ENCODE assay signal across 16 cellular contexts in the genomic region with DNA sequence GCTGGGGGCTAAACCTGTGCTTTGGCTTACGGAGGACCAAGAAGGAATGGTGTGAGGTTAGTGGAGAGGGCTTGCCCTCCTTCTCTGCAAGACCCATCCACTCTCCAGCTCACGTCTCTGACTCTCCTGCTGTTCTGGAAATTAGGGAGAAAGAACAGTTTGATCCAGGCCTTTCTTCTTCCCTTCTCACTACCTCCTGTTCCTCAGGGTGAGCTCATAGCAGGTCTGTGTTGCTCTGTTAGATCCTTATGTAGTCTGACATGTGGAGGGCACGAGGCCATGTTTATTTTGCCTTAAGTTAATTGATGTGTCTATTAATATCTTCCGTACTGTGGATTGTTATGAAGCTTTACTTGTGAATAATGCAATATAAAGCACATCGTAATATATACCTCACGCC.
DNase-seq lines count a peak whose midpoint lies in the region; ATAC-seq and TF ChIP-seq lines count a peak whose summit lies in the region.
"Had no signal": no experiment of that assay in that cellular context is flagged by ENCODE, and none has a peak within 500 bp of the region (broad histone marks: within the 10 kb centered on the region; RNA-seq: fewer than 3 reads in every experiment).

No MANE protein-coding gene starts in this region.

- no peak overlapping the region for H2BK20ac ChIP-seq in IMR-90 (ENCODE audit: low read depth, low read length)

- H2BK120ac ChIP-seq in IMR-90 (ENCODE audit: low read depth, low read length): no peak overlapping the region

- H3K4ac ChIP-seq in IMR-90 (ENCODE audit: low read depth, low read length): no peak overlapping the region

- H3K56ac ChIP-seq in IMR-90 (ENCODE audit: extremely low read depth, insufficient read depth, low read length): no peak overlapping the region

- H3K4me2 ChIP-seq in IMR-90 (ENCODE audit: low read depth, low read length): no peak overlapping the region
- H3K4me2 ChIP-seq: A549; BLaER1 treated with 17β-estradiol and CSF1 and Interleukin-3, amounts not matched to agents 10 nM and 100 nM had no signal

- WGBS in IMR-90 (ENCODE audit: extremely low coverage in 2 of 2, insufficient read length in 1 of 2), 2 experiments: no CpG with 5 or more reads among the region's 6 CpGs

- no peak overlapping the region for H4K8ac ChIP-seq in IMR-90 (ENCODE audit: low read depth in 2 of 2, low read length in 2 of 2)

- CTCF ChIA-PET in IMR-90 (lab: Yijun Ruan, JAX): interaction anchor here (0.6 kb wide), 1 partner anchor 148 kb away, joined by 3 read pairs; no protein-coding TSS in a partner anchor

- no peak overlapping the region for H2AK5ac ChIP-seq in IMR-90 (ENCODE audit: low read depth, low read length)

- H2BK5ac ChIP-seq in IMR-90 (ENCODE audit: low read depth, low read length, poor library complexity, severe bottlenecking): no peak overlapping the region

- BruUV-seq in IMR-90 (replicated peaks; lab: Mats Ljungman, UMichigan): no TSS peak

- in situ Hi-C loops in IMR-90 (cut with MboI; ENCODE audit: low sequenced_read_pairs): no loop called here

- H3K23ac ChIP-seq in IMR-90 (ENCODE audit: low read depth, low read length): no peak overlapping the region

- no peak overlapping the region for H3K14ac ChIP-seq in IMR-90 (replicated peaks; ENCODE audit: low read depth, low read length)

- TF ChIP-seq RAD21 in IMR-90 (IDR thresholded peaks at IDR 0.05; ENCODE audit: low read length): no peak

- H3K9ac ChIP-seq in IMR-90 (ENCODE audit: low read depth, low read length): no peak overlapping the region
- H3K9ac ChIP-seq: BLaER1 treated with 17β-estradiol and CSF1 and Interleukin-3, amounts not matched to agents 10 nM and 100 nM had no signal

- H3K4me3 ChIP-seq in IMR-90 (ENCODE audit: insufficient read depth, low read depth, low read length): no peak overlapping the region
- H3K4me3 ChIP-seq: A549; BLaER1 treated with 17β-estradiol and CSF1 and Interleukin-3, amounts not matched to agents 10 nM and 100 nM had no signal

- no peak for TF ChIP-seq POLR2A in IMR-90 (IDR thresholded peaks at IDR 0.05; ENCODE audit: low read depth, low read length)

- H3K4me1 ChIP-seq in IMR-90 (ENCODE audit: control insufficient read depth, insufficient read depth, low read length): peaks cover 5% of the 10 kb centered on the region
- H3K4me1 ChIP-seq: A549; BLaER1 treated with 17β-estradiol and CSF1 and Interleukin-3, amounts not matched to agents 10 nM and 100 nM; Caco-2 had no signal

- H3K9me3 ChIP-seq in IMR-90 (ENCODE audit: control insufficient read depth, insufficient read depth, low read length): no peaks in the 10 kb centered on the region
- H3K9me3 ChIP-seq: A549; BLaER1 treated with 17β-estradiol and CSF1 and Interleukin-3, amounts not matched to agents 10 nM and 100 nM; Caco-2 had no signal

- no peaks in the 10 kb centered on the region for H4K20me1 ChIP-seq in IMR-90 (ENCODE audit: insufficient read depth, low read length)
- H4K20me1 ChIP-seq: BLaER1 treated with 17β-estradiol and CSF1 and Interleukin-3, amounts not matched to agents 10 nM and 100 nM had no signal

- no peaks in the 10 kb centered on the region for H3K79me1 ChIP-seq in IMR-90 (ENCODE audit: low read depth in 1 of 2, low read length in 2 of 2)

- POLR2A ChIA-PET in IMR-90 (lab: Charles Lee; ENCODE audit: unreplicated experiment): interaction anchor here (0.6 kb wide), 1 partner anchor 96 kb away, joined by 3 read pairs; no protein-coding TSS in a partner anchor

- ATAC-seq in IMR-90 (ENCODE audit: low read depth): no peak
- ATAC-seq: A549; CD8-positive, alpha-beta T cell had no signal

- 0 out of 2 replicates have a peak overlapping the region, but pooled peaks have one; percentile 28 for H3K18ac ChIP-seq in IMR-90 (ENCODE audit: low read depth, low read length)

- H3K9me1 ChIP-seq in IMR-90 (ENCODE audit: insufficient read depth, low read length): no peaks in the 10 kb centered on the region; the same call in 1 of the 2 replicates

- no peak for TF ChIP-seq CTCF in IMR-90 (conservative IDR thresholded peaks at IDR 0.05; ENCODE audit: low read depth, low read length)

- H4K91ac ChIP-seq in IMR-90 (ENCODE audit: insufficient read depth, low read depth, low read length): peak overlapping the region; percentile 21; the same call in 1 of the 2 replicates

- dilution Hi-C loops in IMR-90 (cut with HindIII; ENCODE audit: low sequenced_read_pairs, unreplicated experiment): no loop called here

- DNase-seq in IMR-90 (no peak), cerebellar cortex (ENCODE audit: low spot score) (peak; percentile 69), GDM1 (lab: John Stamatoyannopoulos, UW) (no peak), A172 (ENCODE audit: low spot score) (no peak)
- no peak for DNase-seq in stimulated activated CD4-positive, alpha-beta T cell treated with anti-CD3 and anti-CD28 coated beads, Interleukin-15, amount 100 ng/mL, for 24 hours
- DNase-seq: 8988T; AML-193; Caco-2; Calu3; CD4-positive, alpha-beta T cell; CD8-positive, alpha-beta T cell; DMS79 treated with DMSO at 0.1 percent for 48 hours; GF-D8 had no signal

- no peak overlapping the region for H2AK9ac ChIP-seq in IMR-90 (replicated peaks; ENCODE audit: low read depth, low read length, poor library complexity)

- no peak overlapping the region for H3K27ac ChIP-seq in IMR-90 (ENCODE audit: insufficient read depth, low read length)
- H3K27ac ChIP-seq: A549; BLaER1 treated with 17β-estradiol and CSF1 and Interleukin-3, amounts not matched to agents 10 nM and 100 nM; C4-2B had no signal

- no peaks in the 10 kb centered on the region for H3K27me3 ChIP-seq in IMR-90 (ENCODE audit: control insufficient read depth, insufficient read depth, low read length)
- H3K27me3 ChIP-seq: BLaER1 treated with 17β-estradiol and CSF1 and Interleukin-3, amounts not matched to agents 10 nM and 100 nM had no signal

- H2AFZ ChIP-seq in IMR-90 (replicated peaks; ENCODE audit: low read length, poor library complexity): no peak overlapping the region

- H3K36me3 ChIP-seq in IMR-90 (ENCODE audit: control insufficient read depth, insufficient read depth, low read length): no peaks in the 10 kb centered on the region
- H3K36me3 ChIP-seq: BLaER1 treated with 17β-estradiol and CSF1 and Interleukin-3, amounts not matched to agents 10 nM and 100 nM had no signal

- H2BK15ac ChIP-seq in IMR-90 (ENCODE audit: low read depth, low read length): no peak overlapping the region

- H4K5ac ChIP-seq in IMR-90 (ENCODE audit: low read depth, low read length): peak overlapping the region; percentile 15; the same call in 1 of the 2 replicates

- intact Hi-C loops in IMR-90 (cut with micrococcal nuclease): no loop called here

TF ChIP-seq in IMR-90, 13 proteins besides CTCF, POLR2A, EP300 and RAD21:
- TF ChIP-seq MAFK (IDR thresholded peaks at IDR 0.05; ENCODE audit: low read depth, low read length) (no peak), MXI1 (IDR thresholded peaks at IDR 0.05; ENCODE audit: borderline replicate concordance, low read depth, low read length) (no peak)
- TF ChIP-seq, protein P1, sequence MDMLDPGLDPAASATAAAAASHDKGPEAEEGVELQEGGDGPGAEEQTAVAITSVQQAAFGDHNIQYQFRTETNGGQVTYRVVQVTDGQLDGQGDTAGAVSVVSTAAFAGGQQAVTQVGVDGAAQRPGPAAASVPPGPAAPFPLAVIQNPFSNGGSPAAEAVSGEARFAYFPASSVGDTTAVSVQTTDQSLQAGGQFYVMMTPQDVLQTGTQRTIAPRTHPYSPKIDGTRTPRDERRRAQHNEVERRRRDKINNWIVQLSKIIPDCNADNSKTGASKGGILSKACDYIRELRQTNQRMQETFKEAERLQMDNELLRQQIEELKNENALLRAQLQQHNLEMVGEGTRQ (IDR thresholded peaks at IDR 0.05; ENCODE audit: low read depth, low read length): no peak
TF ChIP-seq in IMR-90: peak in this region for 0.
